Comparison of ENCODE assay signal across 1 cellular context in the genomic region with DNA sequence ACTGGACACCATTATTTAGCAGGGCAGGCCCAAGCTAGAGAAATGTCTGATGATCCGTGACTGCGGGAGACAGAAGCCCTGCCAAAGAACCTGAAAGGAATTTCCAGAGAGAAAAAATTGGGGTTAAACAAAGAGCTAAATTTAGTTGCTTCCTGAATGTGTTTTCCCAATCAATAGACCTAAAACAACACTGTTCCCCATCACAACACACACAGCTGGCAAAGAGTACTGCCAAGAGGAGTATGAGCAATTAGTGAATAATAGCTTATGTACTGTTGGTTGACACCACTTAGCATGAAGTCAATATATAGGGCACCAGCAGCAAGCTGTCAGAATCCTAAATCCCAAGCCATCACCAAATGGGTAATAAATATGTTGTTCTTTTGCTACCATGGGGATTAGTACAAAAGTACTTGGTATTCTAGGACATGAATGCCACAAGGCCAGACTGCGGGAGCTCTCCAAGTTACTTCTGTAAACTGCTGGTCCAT.
TF ChIP-seq lines count a peak whose summit lies in the region.

No MANE protein-coding gene starts in this region.

TF ChIP-seq in WTC11, 78 proteins besides CTCF, POLR2A, EP300 and RAD21 (continued from another document):
- TF ChIP-seq ZBTB21 (CRISPR knock-in tag; IDR thresholded peaks at IDR 0.05; ENCODE audit: borderline replicate concordance) (no peak), E2F1 (CRISPR knock-in tag; IDR thresholded peaks at IDR 0.05) (no peak), CREM (CRISPR knock-in tag; IDR thresholded peaks at IDR 0.05) (no peak), ZNF232 (CRISPR knock-in tag; IDR thresholded peaks at IDR 0.05) (no peak), MXD4 (CRISPR knock-in tag; IDR thresholded peaks at IDR 0.05; ENCODE audit: borderline replicate concordance) (no peak), AR (CRISPR knock-in tag; IDR thresholded peaks at IDR 0.05) (no peak), ATF6 (CRISPR knock-in tag; IDR thresholded peaks at IDR 0.05) (no peak), FOXP1 (CRISPR knock-in tag; IDR thresholded peaks at IDR 0.05; ENCODE audit: borderline replicate concordance) (no peak)
